In the genomic region with DNA sequence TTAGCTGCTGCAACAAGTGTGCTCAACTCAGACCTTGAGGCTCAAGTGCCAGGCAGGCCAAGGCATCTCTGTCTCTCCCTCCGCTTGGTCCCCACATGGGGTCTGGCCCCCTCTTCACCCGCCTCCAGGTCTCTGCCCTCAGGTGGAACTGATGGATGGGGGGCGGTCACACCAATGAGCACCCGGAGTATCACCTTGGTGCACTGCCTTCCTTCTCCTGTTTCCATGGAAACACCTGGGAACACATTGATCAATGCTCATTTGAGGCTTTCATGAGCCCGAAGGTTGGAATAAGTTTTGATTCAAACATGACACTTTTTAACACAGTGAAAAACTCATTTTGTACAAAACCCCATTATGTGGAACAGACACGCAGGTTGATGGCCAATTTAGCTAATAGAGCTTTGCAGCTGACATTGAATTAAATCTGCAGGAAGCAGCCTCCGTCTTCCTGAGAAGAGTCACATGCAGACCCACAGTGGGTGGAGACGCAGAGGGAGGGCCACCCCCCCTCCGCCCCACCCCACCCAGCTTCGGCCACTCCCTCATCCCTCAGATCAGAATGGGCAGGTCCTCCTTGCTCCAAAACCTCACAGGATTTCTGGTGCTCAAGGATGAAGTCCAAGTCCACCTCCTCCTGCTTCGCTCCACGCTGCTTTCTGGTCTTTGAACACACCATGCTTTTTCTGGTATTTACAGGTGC, we compare ENCODE assay signal across 19 cellular contexts.
DNase-seq lines count a peak whose midpoint lies in the region; ATAC-seq, FAIRE-seq and TF ChIP-seq lines count a peak whose summit lies in the region.
"Had no signal": no experiment of that assay in that cellular context is flagged by ENCODE, and none has a peak within 500 bp of the region (broad histone marks: within the 10 kb centered on the region; RNA-seq: fewer than 3 reads in every experiment).

No MANE protein-coding gene starts in this region.

- no peaks in the 10 kb centered on the region for H3K36me3 ChIP-seq in H7 (replicated peaks; ENCODE audit: control insufficient read depth, insufficient read depth, low read length)
- H3K36me3 ChIP-seq in K562 (ENCODE audit: control insufficient read depth, insufficient read depth, low read length), result no peaks in the 10 kb centered on the region
- no peaks in the 10 kb centered on the region for H3K36me3 ChIP-seq in neural progenitor cell
- H3K36me3 ChIP-seq: BE2C had no signal

- H3K36me3 Mint-ChIP-seq in neural progenitor cell, result no peaks in the 10 kb centered on the region
- H3K36me3 Mint-ChIP-seq: CD4-positive, CD25-positive, alpha-beta regulatory T cell had no signal

- no peaks in the 10 kb centered on the region for H3K9me1 ChIP-seq in K562 (ENCODE audit: control insufficient read depth, insufficient read depth, low read length)

- TF ChIP-seq CTCF in K562 (IDR thresholded peaks at IDR 0.05 in 2 of 3, conservative IDR thresholded peaks at IDR 0.05 in 1 of 3; ENCODE audit: insufficient read depth in 2 of 3, low read depth in 1 of 3, low read length in 3 of 3), result no peak
- no peak for TF ChIP-seq CTCF in neural progenitor cell (IDR thresholded peaks at IDR 0.05)

- H3K27me3 ChIP-seq in H7 (ENCODE audit: control insufficient read depth, insufficient read depth, low read length) (no peaks in the 10 kb centered on the region), K562 (ENCODE audit: control insufficient read depth in 2 of 2, insufficient read depth in 2 of 2, low read length in 2 of 2) (peaks cover 18 to 64% of the 10 kb centered on the region in 2 experiments; a peak in 4 of 5 replicates), neural progenitor cell (no peaks in the 10 kb centered on the region)
- H3K27me3 ChIP-seq: BE2C had no signal

- intact Hi-C loops in K562 (cut with micrococcal nuclease), result no loop called here

- H3K4me1 Mint-ChIP-seq in neural progenitor cell, result peaks cover 37% of the 10 kb centered on the region

- H3K4me3 Mint-ChIP-seq in neural progenitor cell, result no peak overlapping the region
- H3K4me3 Mint-ChIP-seq: CD4-positive, CD25-positive, alpha-beta regulatory T cell; H9 had no signal

- DNase-seq in NCI-H526 (lab: John Stamatoyannopoulos, UW) (peak; percentile 96 to 100), NCI-H526 treated with DMSO at 0.1 percent for 48 hours (lab: John Stamatoyannopoulos, UW) (no peak), H7 (peak; percentile 71), K562 (ENCODE audit: extremely low read depth in 1 of 4, low spot score in 3 of 4) (peak; percentile 14 to 47 (median 46)), neural progenitor cell (ENCODE audit: low spot score) (no peak), activated gamma-delta T cell (lab: John Stamatoyannopoulos, UW) (no peak), cortex of kidney (lab: John Stamatoyannopoulos, UW) (no peak)
- DNase-seq in activated T-cell treated with anti-CD3 and anti-CD28 coated beads, Interleukin-2, amount 50 U/mL, for 1 hour, result no peak
- DNase-seq: BE2C; Caco-2; CD4-positive, CD25-positive, alpha-beta regulatory T cell; GF-D8; H9; KBM-7; NCI-H1694 treated with DMSO at 0.1 percent for 48 hours; NCI-H345; NCI-H524 treated with DMSO at 0.1 percent for 48 hours had no signal

- ATAC-seq in K562, result peak; percentile 64; the same call in 2 of the 3 replicates
- ATAC-seq: Right ventricle myocardium inferior had no signal

- H3K4me3 ChIP-seq in H7 (ENCODE audit: insufficient read depth, low read depth, low read length) (no peak overlapping the region), K562 (no peak overlapping the region), neural progenitor cell (no peak overlapping the region)

- no peak for FAIRE-seq in K562 (lab: Jason Lieb, UNC)
- FAIRE-seq: RCC 7860 had no signal

- H3K4me1 ChIP-seq in K562 (replicated peaks in 1 of 2; ENCODE audit: control insufficient read depth in 2 of 2, insufficient read depth in 2 of 2, low read length in 2 of 2) (peaks cover 0 to 5% of the 10 kb centered on the region in 2 experiments; a peak in 1 of 5 replicates), neural progenitor cell (no peaks in the 10 kb centered on the region)

- POLR2A ChIA-PET in K562 (lab: Yijun Ruan, JAX), result no interaction called here

- H3K27ac ChIP-seq in K562 (ENCODE audit: extremely low read depth, low read depth, low read length) (no peak overlapping the region), neural progenitor cell (no peak overlapping the region)

- CTCF ChIA-PET in K562 (lab: Yijun Ruan, JAX; ENCODE audit: low intra/inter-chr PET ratio), result no interaction called here

- no peak for TF ChIP-seq POLR2A in K562 (conservative IDR thresholded peaks at IDR 0.05)

- no peaks in the 10 kb centered on the region for H3F3A ChIP-seq in neural progenitor cell (ENCODE audit: low read depth)

- peaks cover 17% of the 10 kb centered on the region for H3K27me3 Mint-ChIP-seq in neural progenitor cell (ENCODE audit: insufficient read depth, low read depth)
- H3K27me3 Mint-ChIP-seq: CD4-positive, CD25-positive, alpha-beta regulatory T cell had no signal

- H3K9ac ChIP-seq in K562 (ENCODE audit: insufficient read depth in 1 of 2, low read depth in 2 of 2, low read length in 2 of 2), result no peak overlapping the region
- no peak overlapping the region for H3K9ac ChIP-seq in neural progenitor cell

- H3K9me3 Mint-ChIP-seq in neural progenitor cell, result peaks cover 2% of the 10 kb centered on the region

- H4K20me1 ChIP-seq in K562 (replicated peaks; ENCODE audit: control insufficient read depth, insufficient read depth, low read length) (peaks cover 5% of the 10 kb centered on the region; the same call in 1 of the 2 replicates), neural progenitor cell (ENCODE audit: low read depth) (no peaks in the 10 kb centered on the region)

- TF ChIP-seq EP300 in K562 (IDR thresholded peaks at IDR 0.05; ENCODE audit: low read length), result no peak

- H3K79me2 ChIP-seq in K562 (ENCODE audit: control insufficient read depth, insufficient read depth, low read length) (no peaks in the 10 kb centered on the region), neural progenitor cell (ENCODE audit: low read depth) (no peaks in the 10 kb centered on the region)

- H3K4me2 ChIP-seq in K562 (ENCODE audit: insufficient read depth, low read length) (no peak overlapping the region), neural progenitor cell (no peak overlapping the region)

- TF ChIP-seq RAD21 in K562 (CRISPR knock-in tag; conservative IDR thresholded peaks at IDR 0.05 in 1 of 2, IDR thresholded peaks at IDR 0.05 in 1 of 2), result no peak

- no peak overlapping the region for H2AFZ ChIP-seq in K562 (ENCODE audit: low read depth, low read length)
- no peak overlapping the region for H2AFZ ChIP-seq in neural progenitor cell (replicated peaks)

- 4% methylated on average over 10 of the region's 12 CpGs for WGBS in K562 (ENCODE audit: insufficient coverage, low coverage, missing lambda C conversion rate)

- no TSS peak for BruUV-seq in K562 (replicated peaks; lab: Mats Ljungman, UMichigan)

- H3K27ac Mint-ChIP-seq in neural progenitor cell, result peak overlapping the region; percentile 74
- H3K27ac Mint-ChIP-seq: CD4-positive, CD25-positive, alpha-beta regulatory T cell had no signal

- no peaks in the 10 kb centered on the region for H3K9me3 ChIP-seq in K562 (replicated peaks; ENCODE audit: control insufficient read depth, insufficient read depth, low read depth, low read length)
- H3K9me3 ChIP-seq in neural progenitor cell (ENCODE audit: low read depth), result no peaks in the 10 kb centered on the region
- H3K9me3 ChIP-seq: BE2C had no signal

- in situ Hi-C loops in K562 (cut with MboI), result no loop called here

TF ChIP-seq in K562, 482 proteins besides CTCF, POLR2A, EP300 and RAD21:
- no peak for TF ChIP-seq GTF2A2 (tag; IDR thresholded peaks at IDR 0.05)
- TF ChIP-seq, protein P1, sequence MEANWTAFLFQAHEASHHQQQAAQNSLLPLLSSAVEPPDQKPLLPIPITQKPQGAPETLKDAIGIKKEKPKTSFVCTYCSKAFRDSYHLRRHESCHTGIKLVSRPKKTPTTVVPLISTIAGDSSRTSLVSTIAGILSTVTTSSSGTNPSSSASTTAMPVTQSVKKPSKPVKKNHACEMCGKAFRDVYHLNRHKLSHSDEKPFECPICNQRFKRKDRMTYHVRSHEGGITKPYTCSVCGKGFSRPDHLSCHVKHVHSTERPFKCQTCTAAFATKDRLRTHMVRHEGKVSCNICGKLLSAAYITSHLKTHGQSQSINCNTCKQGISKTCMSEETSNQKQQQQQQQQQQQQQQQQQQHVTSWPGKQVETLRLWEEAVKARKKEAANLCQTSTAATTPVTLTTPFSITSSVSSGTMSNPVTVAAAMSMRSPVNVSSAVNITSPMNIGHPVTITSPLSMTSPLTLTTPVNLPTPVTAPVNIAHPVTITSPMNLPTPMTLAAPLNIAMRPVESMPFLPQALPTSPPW (CRISPR knock-in tag; IDR thresholded peaks at IDR 0.05), result 0 out of 2 replicates have a peak, but pooled peaks have one; percentile 46
- peak; percentile 64 for TF ChIP-seq RFX1 (IDR thresholded peaks at IDR 0.05)
- TF ChIP-seq ZNF263 (CRISPR knock-in tag; IDR thresholded peaks at IDR 0.05; ENCODE audit: borderline replicate concordance), result peak; percentile 42; the same call in 1 of the 2 replicates

Comparison
In these comparisons a context has a peak if more than half of its experiments do, and no peak if none do; other contexts are left out.
1. DNase-seq: peak in NCI-H526 (2 of 2), H7 (single experiment) and K562 (4 of 4); none in NCI-H526 treated with DMSO at 0.1 percent for 48 hours (single experiment), neural progenitor cell (single experiment), activated gamma-delta T cell (single experiment), cortex of kidney (single experiment) and activated T-cell treated with anti-CD3 and anti-CD28 coated beads, Interleukin-2, amount 50 U/mL, for 1 hour (single experiment).